29 cellular contexts compared by ENCODE assay signal in genomic region chr2:201507725-201508124, GRCh38. TPM values are rescaled to one million over a fixed set of nuclear protein-coding genes. Genes with fewer than 3 reads are reported as not detected.
A peak's percentile ranks its signal among the peaks of the same experiment; 100 is the strongest.
DNase-seq lines count a peak whose midpoint lies in the region; ATAC-seq and TF ChIP-seq lines count a peak whose summit lies in the region.
"Had no signal": no experiment of that assay in that cellular context is flagged by ENCODE, and none has a peak within 500 bp of the region (broad histone marks: within the 10 kb centered on the region; RNA-seq: fewer than 3 reads in every experiment).

No MANE protein-coding gene starts in this region.

- H3K9me2 ChIP-seq in Karpas-422 (replicated peaks; ENCODE audit: insufficient read depth, low read length), result 0 out of 2 replicates have a peak, but pooled peaks cover 4% of the 10 kb centered on the region

- H3K27ac ChIP-seq in coronary artery, result no peak overlapping the region
- no peak overlapping the region for H3K27ac ChIP-seq in Karpas-422 (ENCODE audit: low read length)
- H3K27ac ChIP-seq: adrenal gland, body of pancreas, ovary, SK-N-MC, testis had no signal

- no peak overlapping the region for H3K4me2 ChIP-seq in Karpas-422 (ENCODE audit: low read depth, low read length, poor library complexity, severe bottlenecking)

- H3K4me3 ChIP-seq in coronary artery (no peak overlapping the region), Karpas-422 (ENCODE audit: low read length) (no peak overlapping the region)
- H3K4me3 ChIP-seq: adrenal gland, body of pancreas, ovary, SK-N-MC, testis had no signal

- intact Hi-C loops in left cardiac atrium (cut with DNase I), result no loop called here

- no peaks in the 10 kb centered on the region for H3K4me1 ChIP-seq in Karpas-422 (ENCODE audit: low read length)
- H3K4me1 ChIP-seq: adrenal gland, body of pancreas, testis had no signal

- ATAC-seq in left cardiac atrium, result no peak
- ATAC-seq: activated CD8-positive, alpha-beta memory T cell treated with anti-CD3 and anti-CD28 coated beads, Interleukin-2, amount 10 ng/mL, durations not matched to agents 7 days and 5 days; body of pancreas; PC-3; stimulated activated naive B cell treated with anti-CD40 and anti-IgM and Interleukin-4, amounts not matched to agents 10 μg/mL and 1 μg/mL and 100 μg/mL, for 72 hours had no signal

- no peaks in the 10 kb centered on the region for H3K36me3 ChIP-seq in Karpas-422 (ENCODE audit: insufficient read depth, low read length)
- H3K36me3 ChIP-seq: adrenal gland, ovary had no signal

- no peak overlapping the region for H3K9ac ChIP-seq in Karpas-422 (ENCODE audit: low read length)

- no peaks in the 10 kb centered on the region for H4K20me1 ChIP-seq in Karpas-422 (ENCODE audit: insufficient read depth, low read depth, low read length)

- DNase-seq in activated CD4-positive, alpha-beta T cell treated with anti-CD3 and anti-CD28 coated beads for 48 hours, result peak; percentile 41
- no peak for DNase-seq in activated CD4-positive, alpha-beta T cell treated with anti-CD3 and anti-CD28 coated beads, Interleukin-2, amount 50 U/mL, for 1 hour
- peak; percentile 6 to 20 for DNase-seq in stimulated activated CD4-positive, alpha-beta T cell treated with anti-CD3 and anti-CD28 coated beads, Interleukin-12 subunit alpha, Interleukin-12 subunit beta, amount 100 ng/mL, for 24 hours (ENCODE audit: low read depth in 2 of 2)
- no peak for DNase-seq in stimulated activated CD4-positive, alpha-beta T cell treated with anti-CD3 and anti-CD28 coated beads, Interleukin-2, amount 100 ng/mL, for 48 hours
- DNase-seq in stimulated activated CD4-positive, alpha-beta T cell treated with anti-CD3 and anti-CD28 coated beads, Interleukin-1b, Interleukin-23, amount 100 ng/mL, for 48 hours, result peak; percentile 20
- DNase-seq in coronary artery (ENCODE audit: low spot score), result no peak
- DNase-seq in left cardiac atrium, result no peak
- DNase-seq in Karpas-422, result no peak
- DNase-seq: activated CD4-positive, CD25-positive, alpha-beta regulatory T cell; activated CD8-positive, alpha-beta memory T cell treated with anti-CD3 and anti-CD28 coated beads, Interleukin-2, amount 10 ng/mL, durations not matched to agents 7 days and 5 days; activated effector memory CD4-positive, alpha-beta T cell treated with Interleukin-2 at 50 U/mL for 16 hours; adrenal gland; body of pancreas; Calu3; CD4-positive, CD25-positive, alpha-beta regulatory T cell; DMS79 treated with DMSO at 0.1 percent for 48 hours; erythroblast; GDM1; glutamatergic neuron; NCI-H1417 treated with DMSO at 0.1 percent for 48 hours; NCI-H2081; NCI-H2227 treated with DMSO at 0.1 percent for 48 hours; NCI-H526; NK-92 treated with Interleukin-12 subunit alpha and Interleukin-12 subunit beta, amount 100 ng/mL, for 24 hours; ovary; PC-3; stimulated activated naive B cell treated with anti-CD40 and anti-IgM and Interleukin-4, amounts not matched to agents 10 μg/mL and 1 μg/mL and 100 μg/mL, for 72 hours; testis had no signal

- no peak for TF ChIP-seq CTCF in coronary artery (IDR thresholded peaks at IDR 0.05)

- 0 out of 2 replicates have a peak, but pooled peaks cover 6% of the 10 kb centered on the region for H3K9me3 ChIP-seq in Karpas-422 (ENCODE audit: low read length)
- H3K9me3 ChIP-seq: body of pancreas, ovary, testis had no signal

- no peaks in the 10 kb centered on the region for H3K79me2 ChIP-seq in Karpas-422 (ENCODE audit: low read length)

- no peak overlapping the region for H2AFZ ChIP-seq in Karpas-422 (ENCODE audit: low read length)

- no peaks in the 10 kb centered on the region for H3K27me3 ChIP-seq in Karpas-422 (ENCODE audit: low read length)
- H3K27me3 ChIP-seq: adrenal gland, body of pancreas, ovary, testis had no signal

RNA-seq across cellular contexts. Expression of gene STRADB, which starts 56.2 kb away (rescaled TPM):
- 10 to 100 TPM; 32.5 to 51.5 TPM for total RNA-seq in left cardiac atrium
- total RNA-seq in Karpas-422 (2014; rRNA removed; shearing (Covaris generic); ENCODE audit: low replicate concordance), result 3.6 and 10.7 TPM in 2 replicates

RNA-seq across cellular contexts. Expression of gene TRAK2, which starts 56.5 kb away (rescaled TPM):
- 100 to 1,000 TPM; 104 to 125 TPM for total RNA-seq in left cardiac atrium
- total RNA-seq in Karpas-422 (2014; rRNA removed; shearing (Covaris generic); ENCODE audit: low replicate concordance), result 4.4 and 6.0 TPM in 2 replicates

Comparison
In these comparisons a context has a peak if more than half of its experiments do, and no peak if none do; other contexts are left out.
1. DNase-seq: peak in activated CD4-positive, alpha-beta T cell treated with anti-CD3 and anti-CD28 coated beads for 48 hours (single experiment), stimulated activated CD4-positive, alpha-beta T cell treated with anti-CD3 and anti-CD28 coated beads, Interleukin-12 subunit alpha, Interleukin-12 subunit beta, amount 100 ng/mL, for 24 hours (2 of 2) and stimulated activated CD4-positive, alpha-beta T cell treated with anti-CD3 and anti-CD28 coated beads, Interleukin-1b, Interleukin-23, amount 100 ng/mL, for 48 hours (single experiment); none in activated CD4-positive, alpha-beta T cell treated with anti-CD3 and anti-CD28 coated beads, Interleukin-2, amount 50 U/mL, for 1 hour (single experiment), stimulated activated CD4-positive, alpha-beta T cell treated with anti-CD3 and anti-CD28 coated beads, Interleukin-2, amount 100 ng/mL, for 48 hours (0 of 2), coronary artery (single experiment), left cardiac atrium (single experiment) and Karpas-422 (single experiment).
2. RNA of gene TRAK2, which starts 56.5 kb away (total RNA-seq): 104 to 125 TPM in left cardiac atrium; 4.4 to 6.0 TPM in Karpas-422; every median in the first group is over 10 times any median in the second.